ENCODE assay signal across 10 cellular contexts in genomic region chr1:47351305-47351704, GRCh38. TPM values are rescaled to one million over a fixed set of nuclear protein-coding genes. Genes with fewer than 3 reads are reported as not detected.
DNase-seq lines count a peak whose midpoint lies in the region; ATAC-seq lines count a peak whose summit lies in the region.
"Had no signal": no experiment of that assay in that cellular context is flagged by ENCODE, and none has a peak within 500 bp of the region (broad histone marks: within the 10 kb centered on the region; RNA-seq: fewer than 3 reads in every experiment).

No MANE protein-coding gene starts in this region.

- H3K36me3 Mint-ChIP-seq in activated naive CD8-positive, alpha-beta T cell, result peaks cover 17% of the 10 kb centered on the region

- H3K27me3 Mint-ChIP-seq in activated naive CD8-positive, alpha-beta T cell, result no peaks in the 10 kb centered on the region
- H3K27me3 Mint-ChIP-seq: activated naive CD8-positive, alpha-beta T cell treated with anti-CD3 and anti-CD28 coated beads, Interleukin-2, amount 10 ng/mL, durations not matched to agents 7 days and 5 days had no signal

- ATAC-seq in GM19035 (IDR thresholded peaks at IDR 0.05; ENCODE audit: unreplicated experiment), result peak; percentile 73
- ATAC-seq in HG03025 (IDR thresholded peaks at IDR 0.05; ENCODE audit: low FRiP score, unreplicated experiment), result peak; percentile 49
- ATAC-seq in Right ventricle myocardium inferior, result no peak
- ATAC-seq: Panc1 had no signal

- peak overlapping the region; percentile 91 for H3K27ac Mint-ChIP-seq in activated naive CD8-positive, alpha-beta T cell
- H3K27ac Mint-ChIP-seq: activated naive CD8-positive, alpha-beta T cell treated with anti-CD3 and anti-CD28 coated beads, Interleukin-2, amount 10 ng/mL, durations not matched to agents 7 days and 5 days had no signal

- H3K4me3 Mint-ChIP-seq in activated naive CD8-positive, alpha-beta T cell, result peak overlapping the region; percentile 38
- H3K4me3 Mint-ChIP-seq: activated naive CD8-positive, alpha-beta T cell treated with anti-CD3 and anti-CD28 coated beads, Interleukin-2, amount 10 ng/mL, durations not matched to agents 7 days and 5 days had no signal

- H3K9me3 Mint-ChIP-seq in activated naive CD8-positive, alpha-beta T cell (ENCODE audit: low read depth), result no peaks in the 10 kb centered on the region
- H3K9me3 Mint-ChIP-seq: activated naive CD8-positive, alpha-beta T cell treated with anti-CD3 and anti-CD28 coated beads, Interleukin-2, amount 10 ng/mL, durations not matched to agents 7 days and 5 days had no signal

- intact Hi-C loops in posterior vena cava (cut with DNase I), result no loop called here
- intact Hi-C loops in Right ventricle myocardium inferior (cut with DNase I), result no loop called here

- DNase-seq in CD1c-positive myeloid dendritic cell (ENCODE audit: extremely low spot score) (peak; percentile 6), posterior vena cava (ENCODE audit: low spot score) (no peak), NCI-H146 (lab: John Stamatoyannopoulos, UW) (no peak), Right ventricle myocardium inferior (ENCODE audit: missing footprints) (no peak)
- no peak for DNase-seq in stimulated activated CD8-positive, alpha-beta memory T cell treated with anti-CD3 and anti-CD28 coated beads, Interleukin-4, amount 100 ng/mL, for 48 hours
- DNase-seq: activated naive CD8-positive, alpha-beta T cell treated with anti-CD3 and anti-CD28 coated beads, Interleukin-2, amount 10 ng/mL, durations not matched to agents 7 days and 5 days had no signal

- peaks cover 37% of the 10 kb centered on the region for H3K4me1 Mint-ChIP-seq in activated naive CD8-positive, alpha-beta T cell (ENCODE audit: low read depth)

RNA-seq across cellular contexts. Expression of gene CMPK1, which starts 17.7 kb away (rescaled TPM):
- total RNA-seq in posterior vena cava, result 100 to 1,000 TPM; 109 to 127 TPM
- total RNA-seq in Right ventricle myocardium inferior, result 77.4 TPM

RNA-seq across cellular contexts. Expression of gene STIL, which starts 37.4 kb away (rescaled TPM):
- 1 to 10 TPM in 1 of 2 donors, under 1 TPM in 1; 0.86 to 1.1 TPM for total RNA-seq in posterior vena cava
- total RNA-seq in Right ventricle myocardium inferior, result 0.73 TPM
